In genomic region chr9:129341991-129342348, GRCh38 we compare ENCODE assay signal across 21 cellular contexts.
"Had no signal": no experiment of that assay in that cellular context is flagged by ENCODE, and none has a peak within 500 bp of the region (broad histone marks: within the 10 kb centered on the region; RNA-seq: fewer than 3 reads in every experiment).

No MANE protein-coding gene starts in this region.

- H3K4me1 ChIP-seq: pancreas had no signal

- DNase-seq: cortex of kidney; dorsolateral prefrontal cortex; effector CD8-positive, alpha-beta T cell; gastrocnemius medialis; mammary epithelial cell; naive thymus-derived CD8-positive, alpha-beta T cell; occipital lobe; spleen; stimulated activated CD4-positive, alpha-beta T cell treated with anti-CD3 and anti-CD28 coated beads, Interleukin-15, amount 100 ng/mL, for 24 hours; stimulated activated CD4-positive, alpha-beta T cell treated with anti-CD3 and anti-CD28 coated beads, Interleukin-1b, Interleukin-23, amount 100 ng/mL, for 48 hours; stimulated activated CD4-positive, alpha-beta T cell treated with anti-CD3 and anti-CD28 coated beads, Interleukin-4, amount 100 ng/mL, for 24 hours; tibial artery; upper lobe of right lung had no signal

- H3K4me3 ChIP-seq: dorsolateral prefrontal cortex, gastrocnemius medialis, mucosa of descending colon, pancreas, prostate gland, spleen, tibial artery, upper lobe of right lung had no signal

- H3K9me3 ChIP-seq: gastrocnemius medialis, mucosa of descending colon, pancreas, prostate gland, spleen, tibial artery, upper lobe of right lung had no signal

- H3K4me3 Mint-ChIP-seq: naive thymus-derived CD8-positive, alpha-beta T cell; neural crest cell; stimulated activated memory B cell treated with anti-CD40 and anti-IgM and Interleukin-4, amounts not matched to agents 10 μg/mL and 1 μg/mL and 100 μg/mL, for 72 hours; stimulated activated naive CD8-positive, alpha-beta T cell treated with anti-CD3 and anti-CD28 coated beads, Interleukin-15, Interleukin-2, amounts not matched to agents 100 ng/mL and 50 ng/mL, for 24 hours had no signal

- H3K9me3 Mint-ChIP-seq: naive thymus-derived CD8-positive, alpha-beta T cell; neural crest cell; stimulated activated memory B cell treated with anti-CD40 and anti-IgM and Interleukin-4, amounts not matched to agents 10 μg/mL and 1 μg/mL and 100 μg/mL, for 72 hours; stimulated activated naive CD8-positive, alpha-beta T cell treated with anti-CD3 and anti-CD28 coated beads, Interleukin-15, Interleukin-2, amounts not matched to agents 100 ng/mL and 50 ng/mL, for 24 hours had no signal

- H3K27me3 ChIP-seq: dorsolateral prefrontal cortex, pancreas, tibial artery, upper lobe of right lung had no signal

- H3K36me3 ChIP-seq: gastrocnemius medialis, pancreas, prostate gland, spleen, tibial artery, upper lobe of right lung had no signal

- H3K27ac Mint-ChIP-seq: stimulated activated memory B cell treated with anti-CD40 and anti-IgM and Interleukin-4, amounts not matched to agents 10 μg/mL and 1 μg/mL and 100 μg/mL, for 72 hours; stimulated activated naive CD8-positive, alpha-beta T cell treated with anti-CD3 and anti-CD28 coated beads, Interleukin-15, Interleukin-2, amounts not matched to agents 100 ng/mL and 50 ng/mL, for 24 hours had no signal

- H3K36me3 Mint-ChIP-seq: naive thymus-derived CD8-positive, alpha-beta T cell; stimulated activated memory B cell treated with anti-CD40 and anti-IgM and Interleukin-4, amounts not matched to agents 10 μg/mL and 1 μg/mL and 100 μg/mL, for 72 hours had no signal

- H3K27ac ChIP-seq: gastrocnemius medialis, pancreas, prostate gland, tibial artery had no signal

- ATAC-seq: esophagus mucosa; gastrocnemius medialis; left lobe of liver; mucosa of descending colon; naive thymus-derived CD8-positive, alpha-beta T cell; pancreas; stimulated activated memory B cell treated with anti-CD40 and anti-IgM and Interleukin-4, amounts not matched to agents 10 μg/mL and 1 μg/mL and 100 μg/mL, for 72 hours; upper lobe of right lung had no signal

- H3K27me3 Mint-ChIP-seq: naive thymus-derived CD8-positive, alpha-beta T cell had no signal
